Comparison of ENCODE assay signal across 16 cellular contexts in the genomic region with DNA sequence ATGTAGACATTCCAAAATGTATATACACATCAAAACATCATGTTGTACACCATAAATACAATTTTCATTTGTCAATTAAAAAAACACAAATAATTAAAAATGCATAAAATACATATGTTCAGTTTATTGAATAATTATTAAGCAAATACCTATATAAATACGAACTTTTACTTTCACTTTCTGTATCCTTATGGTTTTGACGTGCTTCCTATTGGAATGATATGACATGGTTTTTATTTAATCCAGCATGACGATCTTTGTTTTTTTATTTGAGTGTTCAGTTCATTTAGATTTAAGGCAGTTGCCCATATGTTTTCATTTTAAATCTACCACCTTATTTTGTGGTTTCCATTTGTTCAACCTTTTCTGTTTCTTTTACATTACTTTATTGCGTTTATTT.
DNase-seq lines count a peak whose midpoint lies in the region; ATAC-seq and TF ChIP-seq lines count a peak whose summit lies in the region.
"Had no signal": no experiment of that assay in that cellular context is flagged by ENCODE, and none has a peak within 500 bp of the region (broad histone marks: within the 10 kb centered on the region; RNA-seq: fewer than 3 reads in every experiment).

No MANE protein-coding gene starts in this region.

- H4K20me1 ChIP-seq in PC-9 (ENCODE audit: insufficient read depth) (no peaks in the 10 kb centered on the region), smooth muscle cell (ENCODE audit: low read depth) (no peaks in the 10 kb centered on the region)

- H3K27ac ChIP-seq in PC-9 (no peak overlapping the region), smooth muscle cell (ENCODE audit: low read depth) (no peak overlapping the region)
- H3K27ac ChIP-seq: 22Rv1, gastrocnemius medialis, skin epidermis had no signal

- ATAC-seq in effector memory CD8-positive, alpha-beta T cell (replicated peaks): no peak
- ATAC-seq: gastrocnemius medialis, natural killer cell had no signal

- H3K4me3 Mint-ChIP-seq in effector memory CD8-positive, alpha-beta T cell: peak overlapping the region; percentile 42 to 67
- H3K4me3 Mint-ChIP-seq: activated naive CD8-positive, alpha-beta T cell treated with anti-CD3 and anti-CD28 coated beads for 36 hours; natural killer cell had no signal

- H3K79me2 ChIP-seq in PC-9 (ENCODE audit: low read depth) (no peaks in the 10 kb centered on the region), smooth muscle cell (ENCODE audit: low read depth) (no peaks in the 10 kb centered on the region)

- DNase-seq in NCI-H2029 treated with DMSO at 0.1 percent for 48 hours (lab: John Stamatoyannopoulos, UW) (peak; percentile 30), NCI-H2029 (lab: John Stamatoyannopoulos, UW) (no peak), PC-9 (no peak), smooth muscle cell (lab: John Stamatoyannopoulos, UW; ENCODE audit: unreplicated experiment) (no peak), NCI-H526 treated with DMSO at 0.1 percent for 48 hours (lab: John Stamatoyannopoulos, UW) (no peak), NCI-H446 (lab: John Stamatoyannopoulos, UW) (no peak)
- no peak for DNase-seq in effector memory CD8-positive, alpha-beta T cell
- no peak for DNase-seq in stimulated activated CD4-positive, alpha-beta T cell treated with anti-CD3 and anti-CD28 coated beads, Interleukin-12 subunit alpha, Interleukin-12 subunit beta, amount 100 ng/mL, for 4 hours
- DNase-seq: activated naive CD8-positive, alpha-beta T cell treated with anti-CD3 and anti-CD28 coated beads for 36 hours; DMS153; gastrocnemius medialis; islet precursor cell; natural killer cell; NCI-H1930 had no signal

- H3K9me3 ChIP-seq in PC-9 (ENCODE audit: insufficient read depth, low read depth) (no peaks in the 10 kb centered on the region), smooth muscle cell (replicated peaks; ENCODE audit: low read depth) (no peaks in the 10 kb centered on the region)
- H3K9me3 ChIP-seq: gastrocnemius medialis had no signal

- WGBS in smooth muscle cell (ENCODE audit: low lambda C conversion rate): 88% methylated on average over 4 of the region's 4 CpGs

- POLR2A ChIA-PET in PC-9 (lab: Charles Lee; ENCODE audit: unreplicated experiment): no interaction called here

- no peaks in the 10 kb centered on the region for H3K9me3 Mint-ChIP-seq in effector memory CD8-positive, alpha-beta T cell
- H3K9me3 Mint-ChIP-seq: natural killer cell had no signal

- no TSS peak for BruUV-seq in PC-9 (replicated peaks; lab: Mats Ljungman, UMichigan)

- H3K4me3 ChIP-seq in PC-9 (peak overlapping the region; percentile 54), smooth muscle cell (peak overlapping the region; percentile 11)
- H3K4me3 ChIP-seq: skin epidermis had no signal

- TF ChIP-seq CTCF in PC-9 (conservative IDR thresholded peaks at IDR 0.05): no peak
- TF ChIP-seq CTCF in smooth muscle cell (IDR thresholded peaks at IDR 0.05; ENCODE audit: borderline replicate concordance, insufficient read depth, poor library complexity, severe bottlenecking): no peak

- no peaks in the 10 kb centered on the region for H3K27me3 ChIP-seq in PC-9 (ENCODE audit: insufficient read depth, low read depth)
- no peaks in the 10 kb centered on the region for H3K27me3 ChIP-seq in smooth muscle cell (ENCODE audit: low read depth)
- H3K27me3 ChIP-seq: gastrocnemius medialis had no signal

- H3K4me1 ChIP-seq in PC-9 (replicated peaks; ENCODE audit: insufficient read depth) (peaks cover 11% of the 10 kb centered on the region; the same call in 1 of the 2 replicates), smooth muscle cell (ENCODE audit: low read depth) (no peaks in the 10 kb centered on the region)

- intact Hi-C loops in PC-9 (cut with micrococcal nuclease; ENCODE audit: unreplicated experiment): no loop called here

- peak overlapping the region; percentile 77 for H2AFZ ChIP-seq in PC-9
- no peak overlapping the region for H2AFZ ChIP-seq in smooth muscle cell (ENCODE audit: low read depth)

- no peaks in the 10 kb centered on the region for H3K36me3 Mint-ChIP-seq in effector memory CD8-positive, alpha-beta T cell (ENCODE audit: insufficient read depth)
- H3K36me3 Mint-ChIP-seq: activated naive CD8-positive, alpha-beta T cell treated with anti-CD3 and anti-CD28 coated beads for 36 hours; natural killer cell had no signal

- H3K36me3 ChIP-seq in PC-9 (ENCODE audit: low read depth) (no peaks in the 10 kb centered on the region), smooth muscle cell (ENCODE audit: low read depth) (no peaks in the 10 kb centered on the region)
- H3K36me3 ChIP-seq: gastrocnemius medialis had no signal

- no peaks in the 10 kb centered on the region for H3K9me2 ChIP-seq in PC-9 (ENCODE audit: insufficient read depth)

- no peaks in the 10 kb centered on the region for H3F3A ChIP-seq in PC-9 (ENCODE audit: insufficient read depth, low read depth)
- no peaks in the 10 kb centered on the region for H3F3A ChIP-seq in smooth muscle cell (ENCODE audit: low read depth)

- peak overlapping the region in 1 of 2 donors; percentile 3 for H3K27ac Mint-ChIP-seq in effector memory CD8-positive, alpha-beta T cell
- H3K27ac Mint-ChIP-seq: activated naive CD8-positive, alpha-beta T cell treated with anti-CD3 and anti-CD28 coated beads for 36 hours; natural killer cell had no signal

- H3K4me2 ChIP-seq in PC-9 (peak overlapping the region; percentile 75), smooth muscle cell (no peak overlapping the region)

- H3K9ac ChIP-seq in smooth muscle cell (ENCODE audit: low read depth): no peak overlapping the region

- H3K27me3 Mint-ChIP-seq in effector memory CD8-positive, alpha-beta T cell: peaks cover 0 to 10% of the 10 kb centered on the region in 2 donors
- H3K27me3 Mint-ChIP-seq: activated naive CD8-positive, alpha-beta T cell treated with anti-CD3 and anti-CD28 coated beads for 36 hours had no signal

- H3K4me1 Mint-ChIP-seq in effector memory CD8-positive, alpha-beta T cell (ENCODE audit: low read depth in 2 of 2): peaks cover 4 to 7% of the 10 kb centered on the region in 2 donors
- H3K4me1 Mint-ChIP-seq: natural killer cell had no signal

- CTCF ChIA-PET in PC-9 (lab: Charles Lee): no interaction called here
